Comparison of ENCODE assay signal across 1 cellular context in the genomic region with DNA sequence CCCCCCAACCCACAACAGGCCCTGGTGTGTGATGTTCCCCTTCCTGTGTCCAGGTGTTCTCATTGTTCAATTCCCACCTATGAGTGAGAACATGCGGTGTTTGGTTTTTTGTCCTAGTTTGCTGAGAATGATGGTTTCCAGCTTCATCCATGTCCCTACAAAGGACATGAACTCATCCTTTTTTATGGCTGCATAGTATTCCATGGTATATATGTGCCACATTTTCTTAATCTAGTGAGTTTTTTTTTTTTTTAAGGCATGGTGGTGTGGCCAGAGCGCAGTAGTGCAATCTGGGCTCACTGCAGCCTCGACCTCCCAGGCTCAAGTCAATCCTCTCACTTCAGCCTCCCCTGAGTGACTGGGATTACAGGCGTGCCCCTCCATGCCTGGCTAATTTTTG. TPM values are rescaled to one million over a fixed set of nuclear protein-coding genes. Genes with fewer than 3 reads are reported as not detected.
"Had no signal": no experiment of that assay in that cellular context is flagged by ENCODE, and none has a peak within 500 bp of the region (broad histone marks: within the 10 kb centered on the region; RNA-seq: fewer than 3 reads in every experiment).

No MANE protein-coding gene starts in this region.

RNA-seq across cellular contexts. Expression of a gene that starts 24.6 kb away (rescaled TPM):
- total RNA-seq: G401 had no signal
